Comparison of ENCODE assay signal across 7 cellular contexts in the genomic region with DNA sequence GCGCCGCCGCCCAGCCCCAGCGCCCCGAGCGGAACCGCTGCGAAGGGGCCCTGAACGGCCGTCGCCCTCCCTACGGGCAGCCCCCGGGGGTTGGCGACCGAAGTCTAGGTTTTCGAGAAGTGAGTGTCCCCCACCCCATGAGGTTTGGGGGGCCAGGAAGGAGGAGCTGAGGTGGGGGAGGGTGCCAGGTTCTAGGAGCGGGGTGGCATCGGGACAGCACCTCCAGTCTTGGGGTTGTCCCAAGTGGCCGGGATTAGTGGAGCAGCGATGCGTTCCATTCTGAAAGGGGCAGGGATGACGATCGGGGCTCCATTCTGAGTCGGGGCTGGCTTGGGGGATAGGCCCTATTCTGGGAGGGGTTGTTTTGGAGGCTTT. TPM values are rescaled to one million over a fixed set of nuclear protein-coding genes. Genes with fewer than 3 reads are reported as not detected.
A peak's percentile ranks its signal among the peaks of the same experiment; 100 is the strongest.
DNase-seq lines count a peak whose midpoint lies in the region; ATAC-seq and TF ChIP-seq lines count a peak whose summit lies in the region.

No MANE protein-coding gene starts in this region.

- peak overlapping the region; percentile 73 for H3K56ac ChIP-seq in mesendoderm (ENCODE audit: low read length)

- H3K4me2 ChIP-seq in mesendoderm (ENCODE audit: low read length): peak overlapping the region; percentile 90

- no peak overlapping the region for H3K23ac ChIP-seq in mesendoderm (ENCODE audit: low read length)

- DNase-seq in NCI-H69 (lab: John Stamatoyannopoulos, UW) (peak; percentile 43), mesendoderm (no peak), vagina (ENCODE audit: extremely low spot score in 2 of 2) (no peak), midbrain (lab: John Stamatoyannopoulos, UW) (no peak), SHP77 treated with DMSO at 0.1 percent for 48 hours (lab: John Stamatoyannopoulos, UW) (no peak)

- H2AK5ac ChIP-seq in mesendoderm (ENCODE audit: low read length): no peak overlapping the region

- no peak overlapping the region for H3K4ac ChIP-seq in mesendoderm (ENCODE audit: low read depth, low read length)

- H3K4me3 ChIP-seq in mesendoderm (ENCODE audit: low read length) (peak overlapping the region; percentile 51), vagina (peak overlapping the region; percentile 76 to 83)

- H2BK120ac ChIP-seq in mesendoderm (ENCODE audit: low read depth, low read length): no peak overlapping the region

- H3K79me2 ChIP-seq in mesendoderm (ENCODE audit: control insufficient read depth, insufficient read depth, low read length): no peaks in the 10 kb centered on the region

- no peak overlapping the region for H2BK5ac ChIP-seq in mesendoderm (ENCODE audit: low read length)

- no peak for TF ChIP-seq POLR2A in vagina (IDR thresholded peaks at IDR 0.05)

- TF ChIP-seq CTCF in vagina (IDR thresholded peaks at IDR 0.05): no peak

- H4K5ac ChIP-seq in mesendoderm (ENCODE audit: low read length): no peak overlapping the region

- no CpG with 5 or more reads among the region's 24 CpGs for WGBS in mesendoderm (ENCODE audit: extremely low coverage, insufficient coverage, low lambda C conversion rate)

- intact Hi-C loops in vagina (cut with DNase I): loop anchor here (1.0 kb wide), 1 partner anchor 44 kb away; no protein-coding TSS in a partner anchor

- ATAC-seq in GM19324 (IDR thresholded peaks at IDR 0.05; ENCODE audit: low FRiP score, unreplicated experiment): peak; percentile 9

- H4K8ac ChIP-seq in mesendoderm (ENCODE audit: low read depth, low read length): no peak overlapping the region

- H3K27ac ChIP-seq in cingulate gyrus (ENCODE audit: low read depth, low read length) (peak overlapping the region; percentile 98), mesendoderm (ENCODE audit: low read depth, low read length) (no peak overlapping the region), vagina (peak overlapping the region; percentile 97)

- no peaks in the 10 kb centered on the region for H3K4me1 ChIP-seq in mesendoderm (ENCODE audit: control insufficient read depth, low read depth, low read length)
- peaks cover 26% of the 10 kb centered on the region for H3K4me1 ChIP-seq in vagina

- no peaks in the 10 kb centered on the region for H3K9me3 ChIP-seq in vagina

- H3K27me3 ChIP-seq in mesendoderm (ENCODE audit: insufficient read depth, low read length, poor library complexity) (no peaks in the 10 kb centered on the region), vagina (no peaks in the 10 kb centered on the region)

- peak overlapping the region; percentile 65 for H3K9ac ChIP-seq in mesendoderm (ENCODE audit: low read length)

- H2BK15ac ChIP-seq in mesendoderm (replicated peaks; ENCODE audit: low read depth): no peak overlapping the region

- H3K18ac ChIP-seq in mesendoderm (ENCODE audit: low read length): no peak overlapping the region

- no peaks in the 10 kb centered on the region for H3K79me1 ChIP-seq in mesendoderm (ENCODE audit: low read length)

- H3K36me3 ChIP-seq in mesendoderm (ENCODE audit: control insufficient read depth, insufficient read depth, low read length) (no peaks in the 10 kb centered on the region), vagina (peaks cover 0 to 25% of the 10 kb centered on the region in 2 donors)

RNA-seq across cellular contexts. Expression of a gene that starts 0.4 kb away (rescaled TPM):
- 2.4 TPM for polyA plus RNA-seq in mesendoderm (2013, experiment 1 of 2)
- polyA plus RNA-seq in mesendoderm (2013, experiment 2 of 2): 3.2 TPM
- 16.9 TPM for total RNA-seq in vagina

RNA-seq across cellular contexts. Expression of a gene that starts 7.9 kb away (rescaled TPM):
- 5.1 TPM for polyA plus RNA-seq in mesendoderm (2013, experiment 1 of 2)
- polyA plus RNA-seq in mesendoderm (2013, experiment 2 of 2): 5.4 TPM
- 27.0 TPM for total RNA-seq in vagina

RNA-seq across cellular contexts. Expression of a gene that starts 10.8 kb away (rescaled TPM):
- 1.2 TPM for polyA plus RNA-seq in mesendoderm (2013, experiment 1 of 2)
- 1.1 TPM for polyA plus RNA-seq in mesendoderm (2013, experiment 2 of 2)
- total RNA-seq in vagina: not detected

RNA-seq across cellular contexts. Expression of a gene that starts 46.5 kb away (rescaled TPM):
- 21.1 TPM for polyA plus RNA-seq in mesendoderm (2013, experiment 1 of 2)
- 21.9 TPM for polyA plus RNA-seq in mesendoderm (2013, experiment 2 of 2)
- total RNA-seq in vagina: 61.6 TPM

RNA-seq across cellular contexts. Expression of a gene that starts 47.0 kb away (rescaled TPM):
- not detected for polyA plus RNA-seq in mesendoderm (2013, experiment 1 of 2)
- polyA plus RNA-seq in mesendoderm (2013, experiment 2 of 2): not detected
- total RNA-seq in vagina: not detected
